In genomic region chr5:217860-218456, GRCh38 we compare ENCODE assay signal across 2 cellular contexts.
TF ChIP-seq lines count a peak whose summit lies in the region.

Gene CCDC127 (minus strand): TSS chr5:218153. CDS start chr5:216849, 1,304 bp downstream.
Gene SDHA (plus strand): TSS chr5:218320. CDS start chr5:218356, 36 bp downstream.

TF ChIP-seq in A549, 52 proteins besides CTCF, POLR2A, EP300 and RAD21 (continued from another document):
- TF ChIP-seq E2F6 (IDR thresholded peaks at IDR 0.05; ENCODE audit: borderline replicate concordance, low read depth) (peak; percentile 46; the same call in 1 of the 2 replicates), BCL3 (IDR thresholded peaks at IDR 0.05) (peak; percentile 60; the same call in 2 of the 3 replicates)

TF ChIP-seq in K562, 482 proteins besides CTCF, POLR2A, EP300 and RAD21 (continued from another document and continues in another):
- TF ChIP-seq ZNF655 (CRISPR knock-in tag; IDR thresholded peaks at IDR 0.05): no peak
- TF ChIP-seq NBN (IDR thresholded peaks at IDR 0.05; ENCODE audit: low read depth): no peak
- no peak for TF ChIP-seq FOXO4 (CRISPR knock-in tag; IDR thresholded peaks at IDR 0.05)
- peak; percentile 87 for TF ChIP-seq KLF13 (tag; IDR thresholded peaks at IDR 0.05; ENCODE audit: borderline replicate concordance, low read depth)
- TF ChIP-seq SETDB1 (IDR thresholded peaks at IDR 0.05; ENCODE audit: low read length): no peak
- peak; percentile 73; the same call in 1 of the 2 replicates for TF ChIP-seq PML (IDR thresholded peaks at IDR 0.05; ENCODE audit: low read length)
- peak; percentile 53; the same call in 1 of the 2 replicates for TF ChIP-seq HDAC2 (IDR thresholded peaks at IDR 0.05)
- no peak for TF ChIP-seq ARID3B (CRISPR knock-in tag; IDR thresholded peaks at IDR 0.05; ENCODE audit: borderline replicate concordance)
- TF ChIP-seq HMGXB4 (CRISPR knock-in tag; IDR thresholded peaks at IDR 0.05): no peak
- no peak for TF ChIP-seq RHOXF2B (CRISPR knock-in tag; conservative IDR thresholded peaks at IDR 0.05)
- no peak for TF ChIP-seq TAF15 (IDR thresholded peaks at IDR 0.05; ENCODE audit: low read depth, low read length)
- peak; percentile 81 for TF ChIP-seq EGR1 (conservative IDR thresholded peaks at IDR 0.05)
- TF ChIP-seq ZNF408 (CRISPR knock-in tag; IDR thresholded peaks at IDR 0.05; ENCODE audit: low read depth): no peak
- TF ChIP-seq ELF4 (CRISPR knock-in tag; IDR thresholded peaks at IDR 0.05): no peak
- TF ChIP-seq ZNF77 (CRISPR knock-in tag; IDR thresholded peaks at IDR 0.05): no peak
- no peak for TF ChIP-seq CREB3 (tag; conservative IDR thresholded peaks at IDR 0.05; ENCODE audit: low read depth)
- 0 out of 2 replicates have a peak, but pooled peaks have one; percentile 16 for TF ChIP-seq ZNF165 (CRISPR knock-in tag; IDR thresholded peaks at IDR 0.05; ENCODE audit: borderline replicate concordance)
- TF ChIP-seq KDM5B (IDR thresholded peaks at IDR 0.05; ENCODE audit: insufficient replicate concordance, low read depth, low read length): peak; percentile 46
- peak; percentile 89 for TF ChIP-seq SUPT5H (IDR thresholded peaks at IDR 0.05)
- TF ChIP-seq KLF6 (CRISPR knock-in tag; IDR thresholded peaks at IDR 0.05; ENCODE audit: borderline replicate concordance): 0 out of 2 replicates have a peak, but pooled peaks have one; percentile 25
- TF ChIP-seq MCM7 (IDR thresholded peaks at IDR 0.05): no peak
- TF ChIP-seq KLF16 (IDR thresholded peaks at IDR 0.05): peak; percentile 20; the same call in 1 of the 2 replicates
- no peak for TF ChIP-seq CHD7 (IDR thresholded peaks at IDR 0.05; ENCODE audit: low read depth, low read length)
- no peak for TF ChIP-seq ZNF445 (CRISPR knock-in tag; IDR thresholded peaks at IDR 0.05; ENCODE audit: low read depth)
- TF ChIP-seq CREB1 (IDR thresholded peaks at IDR 0.05): no peak
- TF ChIP-seq CREB1 (CRISPR knock-in tag; IDR thresholded peaks at IDR 0.05): no peak
- TF ChIP-seq HNRNPH1 (optimal IDR thresholded peaks at IDR 0.05; ENCODE audit: low read depth, low read length): no peak
- no peak for TF ChIP-seq USF2 (CRISPR knock-in tag; IDR thresholded peaks at IDR 0.05)
- no peak for TF ChIP-seq MEF2A (IDR thresholded peaks at IDR 0.05; ENCODE audit: control insufficient read depth, low read depth, low read length)
- TF ChIP-seq ZFP91 (CRISPR knock-in tag; IDR thresholded peaks at IDR 0.05): no peak
- peak; percentile 40 to 81 for TF ChIP-seq E2F6 (IDR thresholded peaks at IDR 0.05; ENCODE audit: borderline replicate concordance in 1 of 2, extremely low read depth in 1 of 2, insufficient read depth in 1 of 2, insufficient read length in 1 of 2, low read depth in 1 of 2, low read length in 1 of 2, poor library complexity in 1 of 2, severe bottlenecking in 1 of 2)
- no peak for TF ChIP-seq RBM17 (IDR thresholded peaks at IDR 0.05; ENCODE audit: borderline replicate concordance, low read depth, low read length)
- TF ChIP-seq ZNF239 (CRISPR knock-in tag; IDR thresholded peaks at IDR 0.05): no peak
- TF ChIP-seq KLF1 (tag; IDR thresholded peaks at IDR 0.05): 0 out of 2 replicates have a peak, but pooled peaks have one; percentile 41
- no peak for TF ChIP-seq U2AF1 (optimal IDR thresholded peaks at IDR 0.05; ENCODE audit: low read depth, low read length)
